In genomic region chr10:73858013-73858708, GRCh38 we compare ENCODE assay signal across 16 cellular contexts. TPM values are rescaled to one million over a fixed set of nuclear protein-coding genes. Genes with fewer than 3 reads are reported as not detected.
DNase-seq lines count a peak whose midpoint lies in the region; ATAC-seq and TF ChIP-seq lines count a peak whose summit lies in the region.
"Had no signal": no experiment of that assay in that cellular context is flagged by ENCODE, and none has a peak within 500 bp of the region (broad histone marks: within the 10 kb centered on the region; RNA-seq: fewer than 3 reads in every experiment).

No MANE protein-coding gene starts in this region.

- no peaks in the 10 kb centered on the region for H3K9me3 Mint-ChIP-seq in activated T-cell treated with anti-CD3 and anti-CD28 coated beads, Interleukin-2, amount 50 U/mL, for 4 hours
- H3K9me3 Mint-ChIP-seq in activated CD8-positive, alpha-beta T cell treated with anti-CD3 and anti-CD28 coated beads for 36 hours, result no peaks in the 10 kb centered on the region
- H3K9me3 Mint-ChIP-seq in glutamatergic neuron (ENCODE audit: unreplicated experiment), result peaks cover 2% of the 10 kb centered on the region
- H3K9me3 Mint-ChIP-seq: memory B cell had no signal

- peaks cover 7 to 99% (median 17%) of the 10 kb centered on the region in 3 donors for H3K36me3 ChIP-seq in esophagus squamous epithelium
- peaks cover 33 to 37% of the 10 kb centered on the region in 2 donors for H3K36me3 ChIP-seq in stomach smooth muscle (ENCODE audit: control insufficient read depth in 2 of 2, insufficient read depth in 2 of 2, low read length in 2 of 2)

- no peaks in the 10 kb centered on the region for H3K9me3 ChIP-seq in esophagus squamous epithelium
- H3K9me3 ChIP-seq in stomach smooth muscle (ENCODE audit: control insufficient read depth in 2 of 2, low read length in 2 of 2), result no peaks in the 10 kb centered on the region

- no peaks in the 10 kb centered on the region for H3K27me3 Mint-ChIP-seq in activated T-cell treated with anti-CD3 and anti-CD28 coated beads, Interleukin-2, amount 50 U/mL, for 4 hours (ENCODE audit: low read depth)
- no peaks in the 10 kb centered on the region for H3K27me3 Mint-ChIP-seq in activated CD8-positive, alpha-beta T cell treated with anti-CD3 and anti-CD28 coated beads for 36 hours
- H3K27me3 Mint-ChIP-seq in glutamatergic neuron (ENCODE audit: unreplicated experiment), result peaks cover 5% of the 10 kb centered on the region
- H3K27me3 Mint-ChIP-seq: memory B cell had no signal

- H3K4me1 Mint-ChIP-seq in activated T-cell treated with anti-CD3 and anti-CD28 coated beads, Interleukin-2, amount 50 U/mL, for 4 hours (ENCODE audit: low read depth), result peaks cover 58% of the 10 kb centered on the region
- peaks cover 60% of the 10 kb centered on the region for H3K4me1 Mint-ChIP-seq in activated CD8-positive, alpha-beta T cell treated with anti-CD3 and anti-CD28 coated beads for 36 hours (ENCODE audit: low read depth)
- peaks cover 4% of the 10 kb centered on the region for H3K4me1 Mint-ChIP-seq in glutamatergic neuron (ENCODE audit: low read depth, unreplicated experiment)

- WGBS in esophagus squamous epithelium, 2 donors, result 79 to 88% methylated on average over 5 to 12 of the region's 12 CpGs

- POLR2A ChIA-PET in activated CD8-positive, alpha-beta T cell treated with anti-CD3 and anti-CD28 coated beads for 36 hours (lab: Charles Lee), result interaction anchor here (1.0 to 3.0 kb wide), 7 partner anchors 8 to 80 kb away, joined by 3 to 18 read pairs (median 5); partner anchors contain the start of gene CAMK2G

- intact Hi-C loops in activated CD8-positive, alpha-beta T cell treated with anti-CD3 and anti-CD28 coated beads for 36 hours (cut with micrococcal nuclease), result no loop called here
- intact Hi-C loops in esophagus squamous epithelium (cut with DNase I), result no loop called here

- H3K27ac ChIP-seq in esophagus squamous epithelium (peak overlapping the region in 3 of 4 donors; percentile 46 to 82 (median 47)), stomach smooth muscle (ENCODE audit: low read length) (peak overlapping the region; percentile 99)
- H3K27ac ChIP-seq: epithelial cell of prostate had no signal

- H3K4me1 ChIP-seq in esophagus squamous epithelium (peaks cover 0 to 82% (median 0%) of the 10 kb centered on the region in 3 donors), stomach smooth muscle (ENCODE audit: control insufficient read depth, insufficient read depth, low read length) (peaks cover 95% of the 10 kb centered on the region)

- no peak for TF ChIP-seq CTCF in activated CD8-positive, alpha-beta T cell treated with anti-CD3 and anti-CD28 coated beads for 36 hours (IDR thresholded peaks at IDR 0.05)
- TF ChIP-seq CTCF in esophagus squamous epithelium (IDR thresholded peaks at IDR 0.05) (no peak), glutamatergic neuron (IDR thresholded peaks at IDR 0.05; ENCODE audit: partially characterized antibody, unreplicated experiment) (no peak)

- H3K4me3 ChIP-seq in esophagus squamous epithelium (no peak overlapping the region), stomach smooth muscle (ENCODE audit: low read length in 2 of 2) (no peak overlapping the region)

- CTCF ChIA-PET in activated CD8-positive, alpha-beta T cell treated with anti-CD3 and anti-CD28 coated beads for 36 hours (lab: Charles Lee), result interaction anchor here (0.9 to 7.4 kb wide), 8 partner anchors 8 to 85 kb away, joined by 3 to 67 read pairs (median 4); no protein-coding TSS in a partner anchor

- DNase-seq in activated T-cell treated with anti-CD3 and anti-CD28 coated beads, Interleukin-2, amount 50 U/mL, for 4 hours, result no peak
- DNase-seq in activated T-cell treated with anti-CD3 and anti-CD28 coated beads, Interleukin-2, amount 50 U/mL, for 48 hours, result no peak
- DNase-seq in activated CD8-positive, alpha-beta T cell treated with anti-CD3 and anti-CD28 coated beads for 36 hours, result no peak
- DNase-seq in esophagus squamous epithelium (lab: John Stamatoyannopoulos, UW) (no peak), glutamatergic neuron (no peak)
- DNase-seq: central memory CD4-positive, alpha-beta T cell; DMS53; hippocampal formation; NCI-H187 treated with DMSO at 0.1 percent for 48 hours; NCI-H748 treated with DMSO at 0.1 percent for 48 hours had no signal

- H3K27me3 ChIP-seq in esophagus squamous epithelium (no peaks in the 10 kb centered on the region), stomach smooth muscle (ENCODE audit: control insufficient read depth in 1 of 2, insufficient read depth in 2 of 2, low read length in 2 of 2) (no peaks in the 10 kb centered on the region)

- no peak overlapping the region for H3K9ac ChIP-seq in stomach smooth muscle (ENCODE audit: low read length in 2 of 2)

- peaks cover 20% of the 10 kb centered on the region for H3K36me3 Mint-ChIP-seq in activated T-cell treated with anti-CD3 and anti-CD28 coated beads, Interleukin-2, amount 50 U/mL, for 4 hours (ENCODE audit: insufficient read depth)
- peaks cover 13% of the 10 kb centered on the region for H3K36me3 Mint-ChIP-seq in activated CD8-positive, alpha-beta T cell treated with anti-CD3 and anti-CD28 coated beads for 36 hours (ENCODE audit: low read depth)
- H3K36me3 Mint-ChIP-seq in glutamatergic neuron (ENCODE audit: unreplicated experiment), result no peaks in the 10 kb centered on the region

- H3K4me3 Mint-ChIP-seq in activated T-cell treated with anti-CD3 and anti-CD28 coated beads, Interleukin-2, amount 50 U/mL, for 4 hours, result peak overlapping the region; percentile 49
- H3K4me3 Mint-ChIP-seq in activated CD8-positive, alpha-beta T cell treated with anti-CD3 and anti-CD28 coated beads for 36 hours, result peak overlapping the region; percentile 19
- no peak overlapping the region for H3K4me3 Mint-ChIP-seq in glutamatergic neuron (ENCODE audit: unreplicated experiment)
- H3K4me3 Mint-ChIP-seq: memory B cell had no signal

- H3K27ac Mint-ChIP-seq in activated CD8-positive, alpha-beta T cell treated with anti-CD3 and anti-CD28 coated beads for 36 hours, result peak overlapping the region; percentile 72
- H3K27ac Mint-ChIP-seq in glutamatergic neuron (ENCODE audit: unreplicated experiment), result no peak overlapping the region
- H3K27ac Mint-ChIP-seq: memory B cell had no signal

- ATAC-seq in activated T-cell treated with anti-CD3 and anti-CD28 coated beads, Interleukin-2, amount 50 U/mL, for 4 hours, result no peak
- no peak for ATAC-seq in activated CD8-positive, alpha-beta T cell treated with anti-CD3 and anti-CD28 coated beads for 36 hours
- ATAC-seq in HG02588 (IDR thresholded peaks at IDR 0.05; ENCODE audit: unreplicated experiment) (no peak), HG02840 (IDR thresholded peaks at IDR 0.05; ENCODE audit: low FRiP score, unreplicated experiment) (no peak)
- ATAC-seq: Right ventricle myocardium inferior had no signal

- no peak for TF ChIP-seq POLR2A in esophagus squamous epithelium (IDR thresholded peaks at IDR 0.05)

RNA-seq across cellular contexts. Expression of gene CAMK2G, which starts 16.2 kb away (rescaled TPM):
- total RNA-seq in activated T-cell treated with anti-CD3 and anti-CD28 coated beads, Interleukin-2, amount 50 U/mL, for 4 hours, result 10 to 100 TPM; 14.5 to 20.7 (median 16.6) TPM
- 10 to 100 TPM; 17.8 to 18.5 TPM for total RNA-seq in activated CD8-positive, alpha-beta T cell treated with anti-CD3 and anti-CD28 coated beads for 36 hours
- 10 to 100 TPM; 15.5 to 37.0 (median 28.6) TPM for total RNA-seq in esophagus squamous epithelium
- 25.9 TPM for total RNA-seq in glutamatergic neuron (ENCODE audit: unreplicated experiment)

RNA-seq across cellular contexts. Expression of gene NDST2, which starts 46.8 kb away (rescaled TPM):
- total RNA-seq in activated T-cell treated with anti-CD3 and anti-CD28 coated beads, Interleukin-2, amount 50 U/mL, for 4 hours, result 10 to 100 TPM; 51.1 to 67.1 (median 58.7) TPM
- total RNA-seq in activated CD8-positive, alpha-beta T cell treated with anti-CD3 and anti-CD28 coated beads for 36 hours, result 10 to 100 TPM; 51.1 to 53.5 TPM
- total RNA-seq in esophagus squamous epithelium (10 to 100 TPM; 20.6 to 30.3 (median 22.3) TPM), glutamatergic neuron (ENCODE audit: unreplicated experiment) (34.4 TPM)

RNA-seq across cellular contexts. Expression of gene PLAU, which starts 52.8 kb away (rescaled TPM):
- total RNA-seq in activated T-cell treated with anti-CD3 and anti-CD28 coated beads, Interleukin-2, amount 50 U/mL, for 4 hours, result 1 to 10 TPM in 1 of 3 donors, under 1 TPM in 2; 0.82 to 1.1 (median 0.84) TPM
- under 1 TPM; 0.41 to 0.47 TPM for total RNA-seq in activated CD8-positive, alpha-beta T cell treated with anti-CD3 and anti-CD28 coated beads for 36 hours
- total RNA-seq in esophagus squamous epithelium (10 to 100 TPM in 2 of 4 donors, 1 to 10 TPM in 2; 8.8 to 15.9 (median 11.9) TPM), glutamatergic neuron (ENCODE audit: unreplicated experiment) (0.59 TPM)
